23 cellular contexts compared by ENCODE assay signal in genomic region chr13:36115306-36115705, GRCh38. TPM values are rescaled to one million over a fixed set of nuclear protein-coding genes. Genes with fewer than 3 reads are reported as not detected.
"Had no signal": no experiment of that assay in that cellular context is flagged by ENCODE, and none has a peak within 500 bp of the region (broad histone marks: within the 10 kb centered on the region; RNA-seq: fewer than 3 reads in every experiment).

No MANE protein-coding gene starts in this region.

- H3K36me3 Mint-ChIP-seq: naive thymus-derived CD8-positive, alpha-beta T cell; stimulated activated effector memory CD8-positive, alpha-beta T cell treated with anti-CD3 and anti-CD28 coated beads, Interleukin-12 subunit alpha, Interleukin-12 subunit beta, amount 100 ng/mL, for 72 hours had no signal

- ATAC-seq: left colon; left lung; lower lobe of right lung; naive thymus-derived CD8-positive, alpha-beta T cell; pancreas; right cardiac atrium; stimulated activated effector memory CD8-positive, alpha-beta T cell treated with anti-CD3 and anti-CD28 coated beads, Interleukin-12 subunit alpha, Interleukin-12 subunit beta, amount 100 ng/mL, for 72 hours; upper lobe of right lung had no signal

- DNase-seq: hippocampal formation; kidney glomerular epithelial cell; left colon; left lung; lower lobe of right lung; mammary epithelial cell; mesenchymal stem cell; naive thymus-derived CD8-positive, alpha-beta T cell; nucleus accumbens; pancreas; retina; right cardiac atrium; sigmoid colon; small intestine; spleen; stimulated activated CD4-positive, alpha-beta T cell treated with anti-CD3 and anti-CD28 coated beads, Interleukin-4, amount 100 ng/mL, for 24 hours; stimulated activated naive CD4-positive, alpha-beta T cell; tibial artery; upper lobe of right lung had no signal

- H3K4me3 Mint-ChIP-seq: naive thymus-derived CD8-positive, alpha-beta T cell; nephron; neural crest cell; stimulated activated effector memory CD8-positive, alpha-beta T cell treated with anti-CD3 and anti-CD28 coated beads, Interleukin-12 subunit alpha, Interleukin-12 subunit beta, amount 100 ng/mL, for 72 hours; stimulated activated naive CD8-positive, alpha-beta T cell treated with anti-CD3 and anti-CD28 coated beads, Interleukin-15, Interleukin-2, amounts not matched to agents 100 ng/mL and 50 ng/mL, for 24 hours had no signal

- H3K4me1 Mint-ChIP-seq: naive thymus-derived CD8-positive, alpha-beta T cell; neural crest cell; stimulated activated effector memory CD8-positive, alpha-beta T cell treated with anti-CD3 and anti-CD28 coated beads, Interleukin-12 subunit alpha, Interleukin-12 subunit beta, amount 100 ng/mL, for 72 hours had no signal

- H3K27ac Mint-ChIP-seq: naive thymus-derived CD8-positive, alpha-beta T cell; nephron; stimulated activated effector memory CD8-positive, alpha-beta T cell treated with anti-CD3 and anti-CD28 coated beads, Interleukin-12 subunit alpha, Interleukin-12 subunit beta, amount 100 ng/mL, for 72 hours; stimulated activated naive CD8-positive, alpha-beta T cell treated with anti-CD3 and anti-CD28 coated beads, Interleukin-15, Interleukin-2, amounts not matched to agents 100 ng/mL and 50 ng/mL, for 24 hours had no signal

- H3K27me3 Mint-ChIP-seq: stimulated activated naive CD8-positive, alpha-beta T cell treated with anti-CD3 and anti-CD28 coated beads, Interleukin-15, Interleukin-2, amounts not matched to agents 100 ng/mL and 50 ng/mL, for 24 hours had no signal

- H3K9me3 Mint-ChIP-seq: nephron; neural crest cell; stimulated activated effector memory CD8-positive, alpha-beta T cell treated with anti-CD3 and anti-CD28 coated beads, Interleukin-12 subunit alpha, Interleukin-12 subunit beta, amount 100 ng/mL, for 72 hours had no signal

RNA-seq across cellular contexts. Expression of gene DCLK1, which starts 15.9 kb away (rescaled TPM):
- polyA plus RNA-seq: naive thymus-derived CD8-positive, alpha-beta T cell had no signal
